Comparison of ENCODE assay signal across 20 cellular contexts in genomic region chr6:154520280-154520679, GRCh38.
"Had no signal": no experiment of that assay in that cellular context is flagged by ENCODE, and none has a peak within 500 bp of the region (broad histone marks: within the 10 kb centered on the region; RNA-seq: fewer than 3 reads in every experiment).

No MANE protein-coding gene starts in this region.

- FAIRE-seq: keratinocyte, urothelium cell line had no signal

- H3K36me3 ChIP-seq: esophagus muscularis mucosa, gastrocnemius medialis, ovary had no signal

- H3K27ac ChIP-seq: dorsolateral prefrontal cortex, esophagus muscularis mucosa, gastrocnemius medialis, ovary had no signal

- H3K9me3 ChIP-seq: esophagus muscularis mucosa, gastrocnemius medialis, ovary had no signal

- H3K4me3 ChIP-seq: dorsolateral prefrontal cortex, esophagus muscularis mucosa, gastrocnemius medialis, lung, ovary had no signal

- H3K27me3 ChIP-seq: dorsolateral prefrontal cortex, esophagus muscularis mucosa, gastrocnemius medialis, ovary had no signal

- ATAC-seq: gastrocnemius medialis, left cardiac atrium, left ventricle myocardium superior, right cardiac atrium had no signal

- DNase-seq: cortex of kidney; dorsolateral prefrontal cortex; effector CD8-positive, alpha-beta T cell; gastrocnemius medialis; glutamatergic neuron; immature natural killer cell; left cardiac atrium; left ventricle myocardium superior; mesenchymal stem cell; naive B cell; nephron progenitor cell; ovary; right cardiac atrium; small intestine; stimulated activated CD4-positive, alpha-beta T cell treated with anti-CD3 and anti-CD28 coated beads, Interleukin-2, amount 100 ng/mL, for 48 hours; stimulated activated naive CD4-positive, alpha-beta T cell treated with Interleukin-2 at 50 U/mL for 16 hours had no signal
